8 cellular contexts compared by ENCODE assay signal in genomic region chr9:121499427-121500164, GRCh38. TPM values are rescaled to one million over a fixed set of nuclear protein-coding genes. Genes with fewer than 3 reads are reported as not detected.
DNase-seq lines count a peak whose midpoint lies in the region; ATAC-seq, FAIRE-seq and TF ChIP-seq lines count a peak whose summit lies in the region.

TSS of gene GGTA1 (minus strand) at chr9:121499844. CDS start at chr9:121467922, 31,922 bp downstream.

- H3K9me3 ChIP-seq in HCT116 (ENCODE audit: control insufficient read depth in 1 of 2, insufficient read depth in 1 of 2, low read depth in 1 of 2, low read length in 2 of 2), result peaks cover 0 to 6% of the 10 kb centered on the region in 2 experiments; a peak in 1 of 4 replicates
- no peaks in the 10 kb centered on the region for H3K9me3 ChIP-seq in SK-N-MC (ENCODE audit: low read depth, low read length)
- no peaks in the 10 kb centered on the region; a peak in 1 of 4 replicates for H3K9me3 ChIP-seq in H1 (ENCODE audit: insufficient read depth in 2 of 2, low read depth in 1 of 2, low read length in 1 of 2)
- no peaks in the 10 kb centered on the region for H3K9me3 ChIP-seq in lower lobe of right lung
- H3K9me3 ChIP-seq in suprapubic skin, result no peaks in the 10 kb centered on the region

- POLR2A ChIA-PET in HCT116 (lab: Charles Lee), result no interaction called here
- POLR2A ChIA-PET in H1 (lab: Charles Lee; ENCODE audit: partially characterized antibody), result interaction anchor here (1.7 kb wide), 1 partner anchor 39 kb away, joined by 3 read pairs; no protein-coding TSS in a partner anchor

- H3K4ac ChIP-seq in H1 (replicated peaks; ENCODE audit: insufficient read length, low read depth, low read length), result no peak within 1 kb of the TSS

- TF ChIP-seq RAD21 in HCT116 (IDR thresholded peaks at IDR 0.05; ENCODE audit: low read depth), result no peak
- no peak for TF ChIP-seq RAD21 in H1 (IDR thresholded peaks at IDR 0.05 in 1 of 2, conservative IDR thresholded peaks at IDR 0.05 in 1 of 2; ENCODE audit: low read depth in 2 of 2, low read length in 2 of 2)

- H3K79me1 ChIP-seq in H1 (ENCODE audit: low read depth, low read length), result no peaks in the 10 kb centered on the region

- H3K14ac ChIP-seq in H1 (ENCODE audit: insufficient read length), result no peak within 1 kb of the TSS

- H3K36me3 ChIP-seq in HCT116 (ENCODE audit: control insufficient read depth in 1 of 2, insufficient read depth in 2 of 2, low read length in 2 of 2) (no peaks in the 10 kb centered on the region), SK-N-MC (ENCODE audit: insufficient read depth, low read length) (no peaks in the 10 kb centered on the region), H1 (ENCODE audit: control insufficient read depth in 2 of 4, insufficient read depth in 4 of 4, low read length in 3 of 4) (no peaks in the 10 kb centered on the region), lower lobe of right lung (no peaks in the 10 kb centered on the region), suprapubic skin (no peaks in the 10 kb centered on the region)

- H3K79me2 ChIP-seq in HCT116 (ENCODE audit: insufficient read depth, low read length), result no peaks in the 10 kb centered on the region
- H3K79me2 ChIP-seq in H1 (ENCODE audit: control insufficient read depth in 1 of 2, insufficient read depth in 2 of 2, low read length in 2 of 2), result no peaks in the 10 kb centered on the region

- H4K5ac ChIP-seq in H1 (ENCODE audit: insufficient read length, low read depth, low read length), result no peak within 1 kb of the TSS

- H4K91ac ChIP-seq in H1 (replicated peaks; ENCODE audit: insufficient read length, low read length), result no peak within 1 kb of the TSS

- H2BK15ac ChIP-seq in H1 (ENCODE audit: low read length), result peak within 1 kb of the TSS; percentile 29; the same call in 1 of the 2 replicates

- peak within 1 kb of the TSS; percentile 52 to 72 for H3K4me3 ChIP-seq in HCT116 (replicated peaks in 1 of 2; ENCODE audit: low read depth in 1 of 2, low read length in 2 of 2)
- peak within 1 kb of the TSS; percentile 75 for H3K4me3 ChIP-seq in SK-N-MC
- H3K4me3 ChIP-seq in H1 (ENCODE audit: extremely low read depth in 1 of 4, insufficient read depth in 2 of 4, low read depth in 3 of 4, low read length in 4 of 4), result peak within 1 kb of the TSS; percentile 37 to 64 (median 56)
- peak within 1 kb of the TSS; percentile 64 for H3K4me3 ChIP-seq in lower lobe of right lung
- peak within 1 kb of the TSS; percentile 62 for H3K4me3 ChIP-seq in suprapubic skin

- H4K20me1 ChIP-seq in HCT116 (ENCODE audit: insufficient read depth) (no peaks in the 10 kb centered on the region), H1 (replicated peaks in 1 of 2; ENCODE audit: control insufficient read depth in 1 of 2, insufficient read depth in 2 of 2, low read length in 2 of 2) (peaks cover 0 to 3% of the 10 kb centered on the region in 2 experiments)

- TF ChIP-seq CTCF in HCT116 (IDR thresholded peaks at IDR 0.05 in 2 of 3, conservative IDR thresholded peaks at IDR 0.05 in 1 of 3; ENCODE audit: borderline replicate concordance in 1 of 3, insufficient read depth in 1 of 3, low read depth in 2 of 3, low read length in 2 of 3), result no peak
- no peak for TF ChIP-seq CTCF in H1 (IDR thresholded peaks at IDR 0.05; ENCODE audit: control extremely low read depth in 1 of 3, insufficient read depth in 1 of 3, low read depth in 1 of 3, low read length in 3 of 3)
- TF ChIP-seq CTCF in lower lobe of right lung (IDR thresholded peaks at IDR 0.05), result no peak
- no peak for TF ChIP-seq CTCF in suprapubic skin (IDR thresholded peaks at IDR 0.05)

- peak; percentile 72 for ATAC-seq in HCT116
- ATAC-seq in lower lobe of right lung, result peak; percentile 89 to 92
- ATAC-seq in GM18861 (IDR thresholded peaks at IDR 0.05; ENCODE audit: unreplicated experiment), result no peak
- ATAC-seq in HG02642 (IDR thresholded peaks at IDR 0.05; ENCODE audit: poor library complexity, unreplicated experiment), result no peak

- no peak within 1 kb of the TSS for H2AK5ac ChIP-seq in H1 (ENCODE audit: low read depth, low read length)

- H2BK120ac ChIP-seq in H1 (replicated peaks; ENCODE audit: low read depth, low read length), result no peak within 1 kb of the TSS

- no peak for TF ChIP-seq EP300 in H1 (IDR thresholded peaks at IDR 0.05; ENCODE audit: borderline replicate concordance in 1 of 2, low read depth in 2 of 2, low read length in 2 of 2)
- TF ChIP-seq EP300 in suprapubic skin (IDR thresholded peaks at IDR 0.05), result no peak

- BruUV-seq in HCT116 (replicated peaks; lab: Mats Ljungman, UMichigan), result no TSS peak

- 2% methylated on average over 65 of the region's 72 CpGs; no CpG with 5 or more reads in 1 of the 2 experiments for WGBS in H1 (ENCODE audit: extremely low coverage in 1 of 2, insufficient coverage in 1 of 2, insufficient read length in 1 of 2, insufficient replicate concordance in 2 of 2, low coverage in 1 of 2, low lambda C conversion rate in 2 of 2, missing lambda C conversion rate in 1 of 2), 2 experiments
- WGBS in suprapubic skin, result 1% methylated on average over 34 of the region's 72 CpGs

- H3K9ac ChIP-seq in HCT116 (ENCODE audit: low read length) (peak within 1 kb of the TSS; percentile 45), SK-N-MC (ENCODE audit: insufficient read length) (no peak within 1 kb of the TSS), H1 (replicated peaks in 1 of 4; ENCODE audit: extremely low read depth in 1 of 4, low read depth in 3 of 4, low read length in 3 of 4) (no peak within 1 kb of the TSS)

- CTCF ChIA-PET in HCT116 (lab: Charles Lee), result interaction anchor here (1.0 to 1.8 kb wide), 6 partner anchors 30 to 287 kb away, joined by 3 to 7 read pairs (median 4); no protein-coding TSS in a partner anchor
- CTCF ChIA-PET in H1 (lab: Charles Lee; ENCODE audit: partially characterized antibody), result interaction anchor here (0.6 to 5.5 kb wide), 8 partner anchors 8 to 436 kb away, joined by 3 to 38 read pairs (median 3); no protein-coding TSS in a partner anchor

- no peaks in the 10 kb centered on the region for H3K9me2 ChIP-seq in HCT116 (ENCODE audit: insufficient read depth)

- H3K4me2 ChIP-seq in HCT116 (ENCODE audit: low read length) (peak within 1 kb of the TSS; percentile 100), H1 (ENCODE audit: insufficient read depth in 1 of 2, low read depth in 2 of 2, low read length in 2 of 2) (peak within 1 kb of the TSS; percentile 74 to 99)

- no peak within 1 kb of the TSS for H2BK20ac ChIP-seq in H1 (ENCODE audit: low read length)

- H3K56ac ChIP-seq in H1 (replicated peaks; ENCODE audit: insufficient read length, low read depth, low read length), result no peak within 1 kb of the TSS

- no peak within 1 kb of the TSS; the same call in 1 of the 2 replicates for H3K27ac ChIP-seq in HCT116 (ENCODE audit: low read depth, low read length)
- no peak within 1 kb of the TSS for H3K27ac ChIP-seq in SK-N-MC
- no peak within 1 kb of the TSS for H3K27ac ChIP-seq in H1 (ENCODE audit: low read depth, low read length)
- H3K27ac ChIP-seq in lower lobe of right lung, result peak within 1 kb of the TSS; percentile 86
- H3K27ac ChIP-seq in suprapubic skin, result peak within 1 kb of the TSS; percentile 82

- peak within 1 kb of the TSS; percentile 58; the same call in 1 of the 2 replicates for H4K8ac ChIP-seq in H1 (ENCODE audit: extremely low read depth, insufficient read depth, low read length)

- H3K23me2 ChIP-seq in H1 (ENCODE audit: low read depth, low read length), result peaks cover 15% of the 10 kb centered on the region; the same call in 1 of the 2 replicates

- DNase-seq in CD1c-positive myeloid dendritic cell (ENCODE audit: extremely low spot score), result peak; percentile 85
- DNase-seq in HCT116 (ENCODE audit: low read depth, low spot score), result no peak
- no peak for DNase-seq in SK-N-MC (ENCODE audit: low read depth, low spot score)
- peak in 1 of 2 experiments; percentile 71 for DNase-seq in H1 (ENCODE audit: low read depth in 1 of 2, low spot score in 2 of 2)
- peak; percentile 78 for DNase-seq in lower lobe of right lung
- peak; percentile 74 to 84 for DNase-seq in suprapubic skin (ENCODE audit: low spot score in 2 of 2)

- TF ChIP-seq POLR2A in HCT116 (IDR thresholded peaks at IDR 0.05; ENCODE audit: borderline replicate concordance, extremely low read depth, insufficient read depth, insufficient read length) (no peak), H1 (IDR thresholded peaks at IDR 0.05; ENCODE audit: control extremely low read depth in 1 of 2, low read depth in 2 of 2, low read length in 2 of 2) (no peak), suprapubic skin (IDR thresholded peaks at IDR 0.05) (no peak)

- H2BK5ac ChIP-seq in H1 (ENCODE audit: low read depth, low read length), result no peak within 1 kb of the TSS

- RAD21 ChIA-PET in HCT116 (lab: Charles Lee; ENCODE audit: low non-redundant PET in 1 of 2, low total read pairs in 2 of 2, uncharacterized antibody in 2 of 2, unreplicated experiment in 2 of 2), result no interaction called here

- no peaks in the 10 kb centered on the region; the same call in 1 of the 2 replicates for H3K27me3 ChIP-seq in HCT116 (ENCODE audit: insufficient read depth, low read length)
- peaks cover 20 to 49% (median 36%) of the 10 kb centered on the region in 4 experiments for H3K27me3 ChIP-seq in H1 (replicated peaks in 1 of 4; ENCODE audit: control insufficient read depth in 3 of 4, extremely low read depth in 1 of 4, insufficient read depth in 3 of 4, low read length in 3 of 4)
- peaks cover 5% of the 10 kb centered on the region for H3K27me3 ChIP-seq in lower lobe of right lung (ENCODE audit: low read depth)
- H3K27me3 ChIP-seq in suprapubic skin, result no peaks in the 10 kb centered on the region

- intact Hi-C loops in HCT116 (cut with micrococcal nuclease) (loop anchor here (2.0 kb wide), 1 partner anchor 37 kb away; no protein-coding TSS in a partner anchor), lower lobe of right lung (cut with DNase I) (no loop called here)

- no peak within 1 kb of the TSS for H3K23ac ChIP-seq in H1 (ENCODE audit: insufficient read length)

- peak within 1 kb of the TSS; percentile 27; the same call in 1 of the 2 replicates for H2BK12ac ChIP-seq in H1 (ENCODE audit: low read depth, low read length)

- H2AFZ ChIP-seq in HCT116 (ENCODE audit: low read depth, low read length, poor library complexity, severe bottlenecking), result peak within 1 kb of the TSS; percentile 96
- H2AFZ ChIP-seq in H1 (ENCODE audit: low read length), result peak within 1 kb of the TSS; percentile 71; the same call in 1 of the 2 replicates

- H3K4me1 ChIP-seq in HCT116 (ENCODE audit: control insufficient read depth in 1 of 2, insufficient read depth in 2 of 2, low read length in 2 of 2) (peaks cover 7 to 26% of the 10 kb centered on the region in 2 experiments; a peak in 3 of 4 replicates), H1 (replicated peaks in 1 of 4; ENCODE audit: control insufficient read depth in 3 of 4, insufficient read depth in 4 of 4, low read length in 3 of 4) (peaks cover 0 to 20% (median 4%) of the 10 kb centered on the region in 4 experiments; a peak in 6 of 7 replicates), lower lobe of right lung (peaks cover 30% of the 10 kb centered on the region), suprapubic skin (peaks cover 35% of the 10 kb centered on the region)

- H3K18ac ChIP-seq in H1 (ENCODE audit: extremely low read depth, low read length), result no peak within 1 kb of the TSS; the same call in 1 of the 2 replicates

- FAIRE-seq in H1 (lab: Jason Lieb, UNC), result no peak

RNA-seq across cellular contexts. Expression of gene GGTA1, which starts in this region (rescaled TPM):
- total RNA-seq in HCT116 (2021; ENCODE audit: unreplicated experiment) (not detected), lower lobe of right lung (14.0 TPM), suprapubic skin (1 to 10 TPM; 5.8 to 8.6 (median 6.5) TPM)
- not detected in 2 replicates for polyA plus RNA-seq in HCT116 (2012)
- total RNA-seq in H1 (2021; fragmentation: NEBNext Ultra II Directional; extraction: Animal tissue kit (Norgen Biotek cat#: 25700)), result not detected in 2 replicates
- polyA plus RNA-seq in H1 (2011; rRNA removed), result not detected in 2 replicates
- not detected for polyA plus RNA-seq in H1 (2011; cell fraction: cytosol; rRNA removed)
- not detected for polyA plus RNA-seq in H1 (2011; cell fraction: nucleus; rRNA removed)
- not detected in 4 replicates for polyA plus RNA-seq in H1 (2012, experiment 1 of 2)
- polyA plus RNA-seq in H1 (2012, experiment 2 of 2), result not detected
- polyA plus RNA-seq in H1 (2013, experiment 1 of 2), result not detected
- not detected for polyA plus RNA-seq in H1 (2013, experiment 2 of 2)
- polyA minus RNA-seq in H1 (2011; rRNA and poly(A)+ RNA removed), result not detected in 2 replicates
- not detected for polyA minus RNA-seq in H1 (2011; cell fraction: cytosol; rRNA and poly(A)+ RNA removed)
- polyA minus RNA-seq in H1 (2011; cell fraction: nucleus; rRNA and poly(A)+ RNA removed), result not detected

Comparison
In these comparisons a context has a peak if more than half of its experiments do, and no peak if none do; other contexts are left out.
1. Peak in ATAC-seq, H3K4me3 ChIP-seq, H3K9ac ChIP-seq and H3K4me2 ChIP-seq in HCT116; RNA of the gene not detected or under 1 TPM.
2. DNase-seq: peak in CD1c-positive myeloid dendritic cell (single experiment), lower lobe of right lung (single experiment) and suprapubic skin (2 of 2); none in HCT116 (single experiment) and SK-N-MC (single experiment).
3. ATAC-seq: peak in lower lobe of right lung (2 of 2); none in GM18861 (single experiment) and HG02642 (single experiment).
4. H3K27ac ChIP-seq: peak in lower lobe of right lung (single experiment) and suprapubic skin (single experiment); none in HCT116 (single experiment), SK-N-MC (single experiment) and H1 (single experiment).
5. Peak in every context shown above with its lines, with median percentiles within 50 percentile points of each other: H3K4me3 ChIP-seq.